Comparison of ENCODE assay signal across 11 cellular contexts in genomic region chr4:138405934-138406567, GRCh38.
A peak's percentile ranks its signal among the peaks of the same experiment; 100 is the strongest.
DNase-seq lines count a peak whose midpoint lies in the region; ATAC-seq, FAIRE-seq and TF ChIP-seq lines count a peak whose summit lies in the region.
"Had no signal": no experiment of that assay in that cellular context is flagged by ENCODE, and none has a peak within 500 bp of the region (broad histone marks: within the 10 kb centered on the region; RNA-seq: fewer than 3 reads in every experiment).

No MANE protein-coding gene starts in this region.

- H2AFZ ChIP-seq in SK-N-SH (ENCODE audit: low read depth), result no peak overlapping the region

- DNase-seq in OCI-M2 (lab: John Stamatoyannopoulos, UW; ENCODE audit: unreplicated experiment) (peak; percentile 19), SK-N-SH (no peak), kidney (no peak), midbrain (lab: John Stamatoyannopoulos, UW) (no peak), NCI-H2107 treated with DMSO at 0.1 percent for 48 hours (lab: John Stamatoyannopoulos, UW; ENCODE audit: unreplicated experiment) (no peak)
- DNase-seq: anterior cingulate cortex, psoas muscle had no signal

- no peaks in the 10 kb centered on the region for H3K36me3 ChIP-seq in neutrophil
- H3K36me3 ChIP-seq in SK-N-SH (replicated peaks in 1 of 2; ENCODE audit: control insufficient read depth in 1 of 2, insufficient read depth in 2 of 2, low read length in 1 of 2), result no peaks in the 10 kb centered on the region
- H3K36me3 ChIP-seq in kidney (ENCODE audit: control insufficient read depth in 1 of 2, insufficient read depth in 2 of 2, low read length in 2 of 2), result no peaks in the 10 kb centered on the region

- WGBS in SK-N-SH (ENCODE audit: low lambda C conversion rate), result 56% methylated on average over 1 of the region's 1 CpG

- peak overlapping the region; percentile 91 for H3K27ac ChIP-seq in neutrophil
- H3K27ac ChIP-seq in SK-N-SH (ENCODE audit: low read depth in 2 of 2, low read length in 1 of 2), result no peak overlapping the region
- no peak overlapping the region for H3K27ac ChIP-seq in kidney (ENCODE audit: low read depth in 2 of 2, low read length in 2 of 2)
- H3K27ac ChIP-seq: KMS-11, psoas muscle had no signal

- CTCF ChIA-PET in SK-N-SH (lab: Yijun Ruan, JAX), result no interaction called here

- H4K20me1 ChIP-seq in SK-N-SH (ENCODE audit: insufficient read depth), result no peaks in the 10 kb centered on the region

- no peaks in the 10 kb centered on the region for H3K79me2 ChIP-seq in SK-N-SH (ENCODE audit: insufficient read depth)

- FAIRE-seq in kidney (lab: Jason Lieb, UNC), result no peak

- H3K9ac ChIP-seq in SK-N-SH (no peak overlapping the region), kidney (ENCODE audit: low read length in 2 of 2) (no peak overlapping the region)
- H3K9ac ChIP-seq: KMS-11 had no signal

- H3K4me3 ChIP-seq in neutrophil (ENCODE audit: low read depth in 1 of 2, low read length in 1 of 2) (peak overlapping the region in 1 of 2 experiments; percentile 43), SK-N-SH (ENCODE audit: low read depth in 2 of 2, low read length in 1 of 2) (no peak overlapping the region), kidney (ENCODE audit: low read length in 2 of 2) (no peak overlapping the region)
- H3K4me3 ChIP-seq: psoas muscle had no signal

- H3K4me2 ChIP-seq in SK-N-SH, result no peak overlapping the region
- H3K4me2 ChIP-seq: KMS-11 had no signal

- no peaks in the 10 kb centered on the region for H3F3A ChIP-seq in SK-N-SH (replicated peaks; ENCODE audit: insufficient read depth)

- intact Hi-C loops in kidney (cut with DNase I), result no loop called here

- H3K4me1 ChIP-seq in neutrophil (ENCODE audit: control insufficient read depth in 1 of 2, insufficient read depth in 1 of 2, low read depth in 1 of 2, low read length in 1 of 2) (peaks cover 30 to 34% of the 10 kb centered on the region in 2 experiments), SK-N-SH (ENCODE audit: control insufficient read depth in 1 of 2, insufficient read depth in 2 of 2, low read depth in 1 of 2, low read length in 1 of 2) (peaks cover 0 to 3% of the 10 kb centered on the region in 2 experiments; a peak in 1 of 4 replicates), kidney (ENCODE audit: control insufficient read depth in 1 of 2, insufficient read depth in 1 of 2, low read depth in 1 of 2, low read length in 2 of 2) (peaks cover 4 to 6% of the 10 kb centered on the region in 2 donors)
- H3K4me1 ChIP-seq: psoas muscle had no signal

- H3K9me3 ChIP-seq in neutrophil, result no peaks in the 10 kb centered on the region
- no peaks in the 10 kb centered on the region for H3K9me3 ChIP-seq in SK-N-SH
- H3K9me3 ChIP-seq in kidney (ENCODE audit: control insufficient read depth in 1 of 2, low read length in 2 of 2), result no peaks in the 10 kb centered on the region
- H3K9me3 ChIP-seq: psoas muscle had no signal

- ATAC-seq in GM18870 (IDR thresholded peaks at IDR 0.05; ENCODE audit: unreplicated experiment) (peak; percentile 75), HG02970 (IDR thresholded peaks at IDR 0.05; ENCODE audit: low FRiP score, unreplicated experiment) (peak; percentile 53)

- TF ChIP-seq EP300 in SK-N-SH (IDR thresholded peaks at IDR 0.05; ENCODE audit: borderline replicate concordance in 1 of 2, low read depth in 1 of 2, low read length in 1 of 2), result no peak

- TF ChIP-seq CTCF in neutrophil (IDR thresholded peaks at IDR 0.05) (no peak), SK-N-SH (IDR thresholded peaks at IDR 0.05) (no peak), kidney (IDR thresholded peaks at IDR 0.05; ENCODE audit: borderline replicate concordance, extremely low read depth, insufficient read depth) (no peak)

- H3K27me3 ChIP-seq in neutrophil, result no peaks in the 10 kb centered on the region
- H3K27me3 ChIP-seq in SK-N-SH (ENCODE audit: insufficient read depth), result no peaks in the 10 kb centered on the region

- POLR2A ChIA-PET in SK-N-SH (lab: Yijun Ruan, JAX), result no interaction called here

- TF ChIP-seq RAD21 in SK-N-SH (IDR thresholded peaks at IDR 0.05; ENCODE audit: low read length), result no peak

- no peaks in the 10 kb centered on the region for H3K9me2 ChIP-seq in SK-N-SH

TF ChIP-seq in SK-N-SH, 30 proteins besides CTCF, POLR2A, EP300 and RAD21:
- TF ChIP-seq SMC3 (IDR thresholded peaks at IDR 0.05; ENCODE audit: low read depth, low read length) (no peak), GABPA (IDR thresholded peaks at IDR 0.05; ENCODE audit: low read depth) (no peak), FOSL2 (IDR thresholded peaks at IDR 0.05; ENCODE audit: borderline replicate concordance, low read depth) (no peak), FOXJ3 (CRISPR knock-in tag; IDR thresholded peaks at IDR 0.05) (no peak), IRF3 (IDR thresholded peaks at IDR 0.05; ENCODE audit: low read depth, low read length) (no peak), MXI1 (IDR thresholded peaks at IDR 0.05; ENCODE audit: low read depth, low read length) (no peak), RCOR1 (IDR thresholded peaks at IDR 0.05; ENCODE audit: low read length) (no peak)
TF ChIP-seq in SK-N-SH: peak in this region for 0.
